In the genomic region with DNA sequence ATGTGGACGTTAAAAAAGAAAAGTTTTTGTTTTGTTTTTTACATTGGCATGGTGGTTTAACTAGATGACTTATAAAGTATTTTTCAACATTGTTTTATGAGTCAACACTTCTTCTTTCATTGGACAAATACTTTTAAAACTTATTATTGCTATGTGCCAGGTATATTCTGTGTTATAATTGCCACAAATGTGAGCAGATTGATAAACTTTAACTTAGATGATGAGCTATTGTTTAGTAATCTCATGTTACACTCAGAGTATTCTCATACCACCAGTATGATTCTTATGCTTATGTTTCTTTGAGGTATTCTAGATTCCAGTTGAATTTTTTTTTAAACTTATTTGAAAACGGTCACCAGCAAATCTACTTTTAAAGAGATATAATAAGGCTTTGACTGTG, we compare ENCODE assay signal across 12 cellular contexts.
"Had no signal": no experiment of that assay in that cellular context is flagged by ENCODE, and none has a peak within 500 bp of the region (broad histone marks: within the 10 kb centered on the region; RNA-seq: fewer than 3 reads in every experiment).

No MANE protein-coding gene starts in this region.

- H3K27ac ChIP-seq: skin epidermis, tibial nerve, vagina, VCaP had no signal

- ATAC-seq: stimulated activated memory B cell treated with anti-CD40 and anti-IgM and Interleukin-4, amounts not matched to agents 10 μg/mL and 1 μg/mL and 100 μg/mL, for 72 hours had no signal

- H3K9me3 ChIP-seq: tibial nerve, vagina had no signal

- H3K27me3 Mint-ChIP-seq: central memory CD8-positive, alpha-beta T cell; stimulated activated memory B cell treated with anti-CD40 and anti-IgM and Interleukin-4, amounts not matched to agents 10 μg/mL and 1 μg/mL and 100 μg/mL, for 72 hours had no signal

- DNase-seq: activated CD4-positive, alpha-beta T cell treated with anti-CD3 and anti-CD28 coated beads for 4 hours; activated naive CD4-positive, alpha-beta T cell treated with Interleukin-2 at 50 U/mL for 16 hours; amniotic stem cell; foreskin fibroblast had no signal

- H3K36me3 ChIP-seq: tibial nerve, vagina had no signal

- H3K27me3 ChIP-seq: tibial nerve, vagina had no signal

- H3K9me3 Mint-ChIP-seq: activated T-helper 1 cell treated with anti-CD3 and anti-CD28 coated beads, Interleukin-12 subunit alpha, Interleukin-12 subunit beta, Interleukin-2, Interleukin-4 antibody, amounts not matched to agents 30 ng/mL and 10 ng/mL and 1 ng/mL, durations not matched to agents 14 hours and 24 hours and 36 hours; brain; central memory CD8-positive, alpha-beta T cell; stimulated activated memory B cell treated with anti-CD40 and anti-IgM and Interleukin-4, amounts not matched to agents 10 μg/mL and 1 μg/mL and 100 μg/mL, for 72 hours had no signal

- H3K27ac Mint-ChIP-seq: activated T-helper 1 cell treated with anti-CD3 and anti-CD28 coated beads, Interleukin-12 subunit alpha, Interleukin-12 subunit beta, Interleukin-2, Interleukin-4 antibody, amounts not matched to agents 30 ng/mL and 10 ng/mL and 1 ng/mL, durations not matched to agents 14 hours and 24 hours and 36 hours; brain; stimulated activated memory B cell treated with anti-CD40 and anti-IgM and Interleukin-4, amounts not matched to agents 10 μg/mL and 1 μg/mL and 100 μg/mL, for 72 hours had no signal

- H3K4me3 ChIP-seq: skin epidermis, tibial nerve, vagina had no signal

- H3K4me3 Mint-ChIP-seq: activated T-helper 1 cell treated with anti-CD3 and anti-CD28 coated beads, Interleukin-12 subunit alpha, Interleukin-12 subunit beta, Interleukin-2, Interleukin-4 antibody, amounts not matched to agents 30 ng/mL and 10 ng/mL and 1 ng/mL, durations not matched to agents 14 hours and 24 hours and 36 hours; brain; central memory CD8-positive, alpha-beta T cell; stimulated activated memory B cell treated with anti-CD40 and anti-IgM and Interleukin-4, amounts not matched to agents 10 μg/mL and 1 μg/mL and 100 μg/mL, for 72 hours had no signal
